ENCODE assay signal across 10 cellular contexts in genomic region chr7:56062382-56062781, GRCh38. TPM values are rescaled to one million over a fixed set of nuclear protein-coding genes. Genes with fewer than 3 reads are reported as not detected.
A peak's percentile ranks its signal among the peaks of the same experiment; 100 is the strongest.
DNase-seq lines count a peak whose midpoint lies in the region; ATAC-seq and TF ChIP-seq lines count a peak whose summit lies in the region.
"Had no signal": no experiment of that assay in that cellular context is flagged by ENCODE, and none has a peak within 500 bp of the region (broad histone marks: within the 10 kb centered on the region; RNA-seq: fewer than 3 reads in every experiment).

No MANE protein-coding gene starts in this region.

- peaks cover 0 to 62% (median 1%) of the 10 kb centered on the region in 3 donors for H3K36me3 Mint-ChIP-seq in naive thymus-derived CD8-positive, alpha-beta T cell

- no peak overlapping the region for H3K9ac ChIP-seq in DND-41 (ENCODE audit: low read depth, low read length)

- H3K9me3 ChIP-seq in DND-41 (ENCODE audit: insufficient read depth, low read length, severe bottlenecking): no peaks in the 10 kb centered on the region

- H3K36me3 ChIP-seq in DND-41 (ENCODE audit: insufficient read depth, low read length): peaks cover 69% of the 10 kb centered on the region

- no peaks in the 10 kb centered on the region for H3K9me3 Mint-ChIP-seq in naive thymus-derived CD8-positive, alpha-beta T cell

- H3K79me2 ChIP-seq in DND-41 (ENCODE audit: insufficient read depth, low read length): peaks cover 68% of the 10 kb centered on the region

- peaks cover 0 to 3% (median 0%) of the 10 kb centered on the region in 5 donors for H3K27me3 Mint-ChIP-seq in naive thymus-derived CD8-positive, alpha-beta T cell

- H3K27me3 ChIP-seq in DND-41 (ENCODE audit: insufficient read depth, low read length, poor library complexity): no peaks in the 10 kb centered on the region

- 0 out of 2 replicates have a peak overlapping the region, but pooled peaks have one; percentile 65 for H3K4me2 ChIP-seq in DND-41 (ENCODE audit: insufficient read depth, low read length)

- H3K4me1 ChIP-seq in DND-41 (ENCODE audit: insufficient read depth, low read length): peaks cover 64% of the 10 kb centered on the region

- peaks cover 15 to 35% (median 33%) of the 10 kb centered on the region in 4 donors for H3K4me1 Mint-ChIP-seq in naive thymus-derived CD8-positive, alpha-beta T cell

- H3K4me3 ChIP-seq in DND-41 (ENCODE audit: low read depth in 1 of 2, low read length in 2 of 2): no peak overlapping the region
- no peak overlapping the region for H3K4me3 ChIP-seq in NB4 (ENCODE audit: low read depth, low read length)

- TF ChIP-seq CTCF in DND-41 (IDR thresholded peaks at IDR 0.05; ENCODE audit: borderline replicate concordance, extremely low read depth, low read length, poor library complexity, severe bottlenecking) (no peak), NB4 (IDR thresholded peaks at IDR 0.05; ENCODE audit: low read depth, low read length) (no peak)

- ATAC-seq in DND-41 (ENCODE audit: insufficient read depth, low read depth): no peak
- ATAC-seq in naive thymus-derived CD8-positive, alpha-beta T cell: no peak

- DNase-seq in DND-41: no peak
- peak; percentile 71 for DNase-seq in NB4 (ENCODE audit: low read depth)
- peak; percentile 28 for DNase-seq in amniotic stem cell (lab: John Stamatoyannopoulos, UW)
- DNase-seq in naive thymus-derived CD8-positive, alpha-beta T cell: no peak
- no peak for DNase-seq in Ammon's horn (ENCODE audit: low spot score)
- no peak for DNase-seq in HT-29 (ENCODE audit: low spot score)
- DNase-seq in AG08395 (ENCODE audit: low spot score): no peak
- DNase-seq in NCI-H1105 (lab: John Stamatoyannopoulos, UW): no peak
- DNase-seq: cerebellar nuclear complex; NK-92 treated with Interleukin-12 subunit alpha and Interleukin-12 subunit beta, amount 100 ng/mL, for 24 hours had no signal

- POLR2A ChIA-PET in naive thymus-derived CD8-positive, alpha-beta T cell (lab: Charles Lee): interaction anchor here (4.3 kb wide), 1 partner anchor 11 kb away, joined by 42 read pairs; the partner anchor contains the start of genes CCT6A and PSPH

- H3K4me3 Mint-ChIP-seq in naive thymus-derived CD8-positive, alpha-beta T cell: peak overlapping the region in 7 of 10 donors; percentile 8 to 70 (median 41)

- no peak for TF ChIP-seq POLR2A in NB4 (IDR thresholded peaks at IDR 0.05; ENCODE audit: extremely low read depth, insufficient read length)

- no peak overlapping the region for H2AFZ ChIP-seq in DND-41 (ENCODE audit: low read depth, low read length)

- H3K27ac ChIP-seq in DND-41 (ENCODE audit: low read length): no peak overlapping the region

- peak overlapping the region in 9 of 10 donors; percentile 0 to 98 (median 76) for H3K27ac Mint-ChIP-seq in naive thymus-derived CD8-positive, alpha-beta T cell

- H4K20me1 ChIP-seq in DND-41 (ENCODE audit: insufficient read depth, low read length): peaks cover 19% of the 10 kb centered on the region

RNA-seq across cellular contexts. Expression of gene SUMF2, which starts 1.7 kb away (rescaled TPM):
- total RNA-seq in naive thymus-derived CD8-positive, alpha-beta T cell: 100 to 1,000 TPM; 168 to 176 TPM
- 100 to 1,000 TPM; 135 to 171 (median 140) TPM for polyA plus RNA-seq in naive thymus-derived CD8-positive, alpha-beta T cell
- total RNA-seq in HT-29 (2014; rRNA removed; shearing (Covaris generic)): 142 and 147 TPM in 2 replicates

RNA-seq across cellular contexts. Expression of gene CCT6A, which starts 10.8 kb away (rescaled TPM):
- 10 to 100 TPM; 85.4 to 90.3 TPM for total RNA-seq in naive thymus-derived CD8-positive, alpha-beta T cell
- 100 to 1,000 TPM in 1 of 3 donors, 10 to 100 TPM in 2; 86.8 to 103 (median 97.5) TPM for polyA plus RNA-seq in naive thymus-derived CD8-positive, alpha-beta T cell
- 278 and 294 TPM in 2 replicates for total RNA-seq in HT-29 (2014; rRNA removed; shearing (Covaris generic))

RNA-seq across cellular contexts. Expression of gene PSPH, which starts 11.1 kb away (rescaled TPM):
- 1 to 10 TPM; 6.2 to 7.8 TPM for total RNA-seq in naive thymus-derived CD8-positive, alpha-beta T cell
- polyA plus RNA-seq in naive thymus-derived CD8-positive, alpha-beta T cell: 1 to 10 TPM; 5.7 to 8.0 (median 6.9) TPM
- total RNA-seq in HT-29 (2014; rRNA removed; shearing (Covaris generic)): 126 and 130 TPM in 2 replicates

RNA-seq across cellular contexts. Expression of gene PHKG1, which starts 30.4 kb away (rescaled TPM):
- total RNA-seq in naive thymus-derived CD8-positive, alpha-beta T cell: 1 to 10 TPM; 2.6 to 2.9 TPM
- polyA plus RNA-seq in naive thymus-derived CD8-positive, alpha-beta T cell: under 1 TPM; 0.23 to 0.43 (median 0.30) TPM
- 1.5 and 1.7 TPM in 2 replicates for total RNA-seq in HT-29 (2014; rRNA removed; shearing (Covaris generic))

RNA-seq across cellular contexts. Expression of gene CHCHD2, which starts 43.9 kb away (rescaled TPM):
- 100 to 1,000 TPM; 155 to 158 TPM for total RNA-seq in naive thymus-derived CD8-positive, alpha-beta T cell
- 100 to 1,000 TPM; 415 to 515 (median 454) TPM for polyA plus RNA-seq in naive thymus-derived CD8-positive, alpha-beta T cell
- total RNA-seq in HT-29 (2014; rRNA removed; shearing (Covaris generic)): 856 and 1,027 TPM in 2 replicates

Comparison
In these comparisons a context has a peak if more than half of its experiments do, and no peak if none do; other contexts are left out.
1. DNase-seq: peak in NB4 (single experiment) and amniotic stem cell (single experiment); none in DND-41 (single experiment), naive thymus-derived CD8-positive, alpha-beta T cell (0 of 10), Ammon's horn (single experiment), HT-29 (single experiment), AG08395 (single experiment) and NCI-H1105 (single experiment).
2. RNA of gene PSPH, which starts 11.1 kb away (total RNA-seq): 126 to 130 TPM in HT-29; 6.2 to 7.8 TPM in naive thymus-derived CD8-positive, alpha-beta T cell; every median in the first group is over 10 times any median in the second.